ENCODE assay signal across 8 cellular contexts in the genomic region with DNA sequence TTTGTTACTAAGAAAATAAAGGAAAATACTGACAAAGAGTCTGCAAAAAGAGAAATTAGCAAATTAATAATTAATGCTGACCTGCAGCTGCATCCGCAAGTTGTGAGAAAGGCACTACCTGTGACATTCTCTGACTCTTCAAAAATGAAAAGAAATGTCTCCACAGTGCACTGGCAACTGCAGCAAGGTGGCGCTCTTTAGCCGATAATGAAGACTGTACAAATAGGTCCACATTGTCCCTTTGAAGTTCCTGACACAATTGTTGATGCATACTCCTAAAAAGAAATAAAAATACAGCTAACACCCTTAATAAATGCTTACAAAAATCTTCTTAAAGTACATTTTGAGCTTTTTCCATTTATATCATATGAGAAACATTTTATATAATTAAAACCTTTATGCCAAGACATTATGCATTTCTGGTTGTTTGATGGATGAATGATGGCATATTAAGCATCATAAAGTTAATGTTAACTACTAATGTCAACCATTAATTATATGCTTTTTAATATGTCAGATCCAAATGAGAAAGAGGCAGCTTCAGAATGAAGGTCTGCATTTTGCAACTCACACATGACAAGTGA.
DNase-seq lines count a peak whose midpoint lies in the region; ATAC-seq and TF ChIP-seq lines count a peak whose summit lies in the region.

No MANE protein-coding gene starts in this region.

- peak; percentile 79 for ATAC-seq in GM23338
- peak in 3 of 4 donors; percentile 61 to 74 (median 66) for ATAC-seq in heart left ventricle

- no peak overlapping the region for H3K27ac ChIP-seq in GM23338 (ENCODE audit: low read depth)
- no peak overlapping the region for H3K27ac ChIP-seq in Karpas-422 (ENCODE audit: low read length)
- H3K27ac ChIP-seq in SK-N-MC, result peak overlapping the region; percentile 65
- H3K27ac ChIP-seq in heart left ventricle, result no peak overlapping the region

- H3K36me3 ChIP-seq in GM23338 (ENCODE audit: insufficient read depth) (no peaks in the 10 kb centered on the region), Karpas-422 (ENCODE audit: insufficient read depth, low read length) (no peaks in the 10 kb centered on the region; the same call in 1 of the 2 replicates), SK-N-MC (ENCODE audit: insufficient read depth, low read length) (peaks cover 37% of the 10 kb centered on the region), heart left ventricle (no peaks in the 10 kb centered on the region)

- no peaks in the 10 kb centered on the region for H3K36me3 Mint-ChIP-seq in GM23338 (ENCODE audit: low read depth)
- H3K36me3 Mint-ChIP-seq in activated naive CD4-positive, alpha-beta T cell treated with anti-CD3 and anti-CD28 coated beads for 36 hours (ENCODE audit: low read depth), result peaks cover 2% of the 10 kb centered on the region

- H3K9me3 ChIP-seq in Karpas-422 (ENCODE audit: low read length), result no peaks in the 10 kb centered on the region
- no peaks in the 10 kb centered on the region for H3K9me3 ChIP-seq in SK-N-MC (ENCODE audit: low read depth, low read length)
- H3K9me3 ChIP-seq in heart left ventricle, result no peaks in the 10 kb centered on the region

- no peak for TF ChIP-seq POLR2A in heart left ventricle (IDR thresholded peaks at IDR 0.05)

- peaks cover 1% of the 10 kb centered on the region for H3K27me3 Mint-ChIP-seq in GM23338 (ENCODE audit: insufficient read depth, low read depth, poor library complexity)
- H3K27me3 Mint-ChIP-seq in activated naive CD4-positive, alpha-beta T cell treated with anti-CD3 and anti-CD28 coated beads for 36 hours (ENCODE audit: low read depth), result no peaks in the 10 kb centered on the region

- H3F3A ChIP-seq in GM23338 (replicated peaks; ENCODE audit: low read depth), result no peaks in the 10 kb centered on the region

- no peak overlapping the region for H3K4me3 Mint-ChIP-seq in GM23338
- no peak overlapping the region for H3K4me3 Mint-ChIP-seq in activated naive CD4-positive, alpha-beta T cell treated with anti-CD3 and anti-CD28 coated beads for 36 hours

- no peak overlapping the region for H3K27ac Mint-ChIP-seq in GM23338
- no peak overlapping the region for H3K27ac Mint-ChIP-seq in activated naive CD4-positive, alpha-beta T cell treated with anti-CD3 and anti-CD28 coated beads for 36 hours

- H3K27me3 ChIP-seq in GM23338 (ENCODE audit: insufficient read depth) (no peaks in the 10 kb centered on the region), Karpas-422 (ENCODE audit: low read length) (no peaks in the 10 kb centered on the region), heart left ventricle (no peaks in the 10 kb centered on the region)

- CTCF ChIA-PET in activated naive CD4-positive, alpha-beta T cell treated with anti-CD3 and anti-CD28 coated beads for 36 hours (lab: Charles Lee), result interaction anchor here (0.6 to 2.2 kb wide), 14 partner anchors 9 to 262 kb away, joined by 3 to 12 read pairs (median 4); a partner anchor contains a TSS

- intact Hi-C loops in activated naive CD4-positive, alpha-beta T cell treated with anti-CD3 and anti-CD28 coated beads for 36 hours (cut with micrococcal nuclease), result loop anchor here (1.0 to 10.0 kb wide), 5 partner anchors 96 to 1658 kb away; no protein-coding TSS in a partner anchor
- intact Hi-C loops in heart left ventricle (cut with DNase I), result loop anchor here in 9 of 10 donors (1.0 to 5.0 kb wide), 4 partner anchors 206 to 208 kb away; no protein-coding TSS in a partner anchor

- no peak overlapping the region for H2AFZ ChIP-seq in GM23338
- no peak overlapping the region for H2AFZ ChIP-seq in Karpas-422 (ENCODE audit: low read length)

- H3K79me2 ChIP-seq in GM23338 (replicated peaks; ENCODE audit: insufficient read depth), result no peaks in the 10 kb centered on the region
- H3K79me2 ChIP-seq in Karpas-422 (ENCODE audit: low read length), result peaks cover 7% of the 10 kb centered on the region

- H3K4me3 ChIP-seq in GM23338, result no peak overlapping the region
- H3K4me3 ChIP-seq in Karpas-422 (ENCODE audit: low read length), result no peak overlapping the region
- H3K4me3 ChIP-seq in SK-N-MC, result no peak overlapping the region
- H3K4me3 ChIP-seq in heart left ventricle, result no peak overlapping the region

- H3K4me1 Mint-ChIP-seq in GM23338, result peaks cover 4% of the 10 kb centered on the region
- H3K4me1 Mint-ChIP-seq in activated naive CD4-positive, alpha-beta T cell treated with anti-CD3 and anti-CD28 coated beads for 36 hours (ENCODE audit: low read depth), result no peaks in the 10 kb centered on the region

- 19 to 27% (median 25%) methylated on average over 3 of the region's 3 CpGs for WGBS in heart left ventricle, 4 donors

- TF ChIP-seq CTCF in GM10266 (IDR thresholded peaks at IDR 0.05; ENCODE audit: control insufficient read depth, insufficient read depth, low read depth, missing control alignments) (peak; percentile 95), GM23338 (conservative IDR thresholded peaks at IDR 0.05; ENCODE audit: low read depth in 2 of 2) (peak; percentile 91 to 98), heart left ventricle (IDR thresholded peaks at IDR 0.05) (peak; percentile 70 to 92 (median 85))

- H3K9me2 ChIP-seq in GM23338 (ENCODE audit: insufficient read depth), result no peaks in the 10 kb centered on the region
- H3K9me2 ChIP-seq in Karpas-422 (replicated peaks; ENCODE audit: insufficient read depth, low read length), result no peaks in the 10 kb centered on the region

- H3K9ac ChIP-seq in Karpas-422 (ENCODE audit: low read length) (no peak overlapping the region), SK-N-MC (ENCODE audit: insufficient read length) (peak overlapping the region; percentile 14)

- H3K4me2 ChIP-seq in GM23338 (no peak overlapping the region), Karpas-422 (ENCODE audit: low read depth, low read length, poor library complexity, severe bottlenecking) (no peak overlapping the region)

- no peaks in the 10 kb centered on the region for H3K9me3 Mint-ChIP-seq in GM23338
- no peaks in the 10 kb centered on the region for H3K9me3 Mint-ChIP-seq in activated naive CD4-positive, alpha-beta T cell treated with anti-CD3 and anti-CD28 coated beads for 36 hours

- H3K4me1 ChIP-seq in GM23338 (ENCODE audit: insufficient read depth), result peaks cover 6% of the 10 kb centered on the region
- peaks cover 8% of the 10 kb centered on the region; the same call in 1 of the 2 replicates for H3K4me1 ChIP-seq in Karpas-422 (ENCODE audit: low read length)
- peaks cover 0 to 3% (median 0%) of the 10 kb centered on the region in 12 donors for H3K4me1 ChIP-seq in heart left ventricle

- DNase-seq in GM10266 (ENCODE audit: extremely low spot score) (peak; percentile 20), GM23338 (ENCODE audit: low spot score) (peak; percentile 78), Karpas-422 (peak; percentile 91), SK-N-MC (ENCODE audit: low read depth, low spot score) (peak; percentile 78), heart left ventricle (peak; percentile 45 to 60 (median 50)), retina (peak; percentile 43), NCI-H226 (no peak)
- DNase-seq in activated naive CD4-positive, alpha-beta T cell treated with anti-CD3 and anti-CD28 coated beads for 36 hours, result peak; percentile 81

- H4K20me1 ChIP-seq in GM23338 (replicated peaks; ENCODE audit: insufficient read depth), result no peaks in the 10 kb centered on the region; the same call in 1 of the 2 replicates
- no peaks in the 10 kb centered on the region for H4K20me1 ChIP-seq in Karpas-422 (ENCODE audit: insufficient read depth, low read depth, low read length)

TF ChIP-seq in GM23338, 12 proteins besides CTCF, POLR2A, EP300 and RAD21 (continues in another document):
- TF ChIP-seq ZNF331 (CRISPR knock-in tag; IDR thresholded peaks at IDR 0.05; ENCODE audit: low read depth), result no peak
